In genomic region chr17:8080208-8080798, GRCh38 we compare ENCODE assay signal across 9 cellular contexts. TPM values are rescaled to one million over a fixed set of nuclear protein-coding genes. Genes with fewer than 3 reads are reported as not detected.
DNase-seq lines count a peak whose midpoint lies in the region; ATAC-seq, FAIRE-seq and TF ChIP-seq lines count a peak whose summit lies in the region.
"Had no signal": no experiment of that assay in that cellular context is flagged by ENCODE, and none has a peak within 500 bp of the region (broad histone marks: within the 10 kb centered on the region; RNA-seq: fewer than 3 reads in every experiment).

No MANE protein-coding gene starts in this region.

- no peaks in the 10 kb centered on the region for H3K9me3 Mint-ChIP-seq in CD8-positive, alpha-beta memory T cell

- peaks cover 2% of the 10 kb centered on the region for H3K27me3 ChIP-seq in CD8-positive, alpha-beta memory T cell (ENCODE audit: insufficient read depth, low read length, poor library complexity, severe bottlenecking)
- H3K27me3 ChIP-seq in PC-9 (ENCODE audit: insufficient read depth, low read depth) = no peaks in the 10 kb centered on the region
- peaks cover 0 to 96% (median 5%) of the 10 kb centered on the region in 4 donors for H3K27me3 ChIP-seq in esophagus squamous epithelium
- H3K27me3 ChIP-seq in parathyroid adenoma (ENCODE audit: control insufficient read depth, insufficient read depth, low read length) = no peaks in the 10 kb centered on the region

- H3K4me1 ChIP-seq in CD8-positive, alpha-beta memory T cell (ENCODE audit: insufficient read depth, low read length) = peaks cover 15% of the 10 kb centered on the region
- H3K4me1 ChIP-seq in PC-9 (replicated peaks; ENCODE audit: insufficient read depth) (no peaks in the 10 kb centered on the region), esophagus squamous epithelium (peaks cover 7 to 24% (median 17%) of the 10 kb centered on the region in 3 donors), parathyroid adenoma (no peaks in the 10 kb centered on the region)

- H3K36me3 Mint-ChIP-seq in CD8-positive, alpha-beta memory T cell = peaks cover 0 to 6% (median 0%) of the 10 kb centered on the region in 3 donors

- peaks cover 0 to 3% of the 10 kb centered on the region in 2 donors for H3K27me3 Mint-ChIP-seq in CD8-positive, alpha-beta memory T cell

- no peaks in the 10 kb centered on the region for H3K9me3 ChIP-seq in CD8-positive, alpha-beta memory T cell (ENCODE audit: low read length)
- no peaks in the 10 kb centered on the region for H3K9me3 ChIP-seq in PC-9 (ENCODE audit: insufficient read depth, low read depth)
- H3K9me3 ChIP-seq in esophagus squamous epithelium = no peaks in the 10 kb centered on the region
- no peaks in the 10 kb centered on the region for H3K9me3 ChIP-seq in parathyroid adenoma (ENCODE audit: control insufficient read depth, low read length)

- no peak for FAIRE-seq in D721Med (lab: Jason Lieb, UNC)

- H3K9ac ChIP-seq in parathyroid adenoma = no peak overlapping the region

- H4K20me1 ChIP-seq in PC-9 (ENCODE audit: insufficient read depth) = no peaks in the 10 kb centered on the region

- BruUV-seq in PC-9 (replicated peaks; lab: Mats Ljungman, UMichigan) = no TSS peak

- H3K9me2 ChIP-seq in PC-9 (ENCODE audit: insufficient read depth) = no peaks in the 10 kb centered on the region

- H3K27ac ChIP-seq in CD8-positive, alpha-beta memory T cell (ENCODE audit: low read depth, low read length) = no peak overlapping the region
- H3K27ac ChIP-seq in PC-9 (no peak overlapping the region), esophagus squamous epithelium (no peak overlapping the region), parathyroid adenoma (no peak overlapping the region)

- intact Hi-C loops in PC-9 (cut with micrococcal nuclease; ENCODE audit: unreplicated experiment) = loop anchor here (1.0 to 2.0 kb wide), 3 partner anchors 30 to 220 kb away; partner anchors contain the start of gene ALOXE3
- intact Hi-C loops in esophagus squamous epithelium (cut with DNase I) = no loop called here

- H3K4me1 Mint-ChIP-seq in CD8-positive, alpha-beta memory T cell = peaks cover 4 to 18% (median 14%) of the 10 kb centered on the region in 3 donors

- CTCF ChIA-PET in CD8-positive, alpha-beta memory T cell (lab: Charles Lee) = interaction anchor here (0.7 to 4.5 kb wide), 11 partner anchors 12 to 247 kb away, joined by 3 to 42 read pairs (median 6); partner anchors contain the start of gene SLC25A35
- CTCF ChIA-PET in PC-9 (lab: Charles Lee) = no interaction called here

- H3K27ac Mint-ChIP-seq in CD8-positive, alpha-beta memory T cell = peak overlapping the region in 5 of 8 donors; percentile 14 to 88 (median 32)

- no peaks in the 10 kb centered on the region for H3K36me3 ChIP-seq in CD8-positive, alpha-beta memory T cell (ENCODE audit: insufficient read depth, low read length)
- H3K36me3 ChIP-seq in PC-9 (ENCODE audit: low read depth) = no peaks in the 10 kb centered on the region
- no peaks in the 10 kb centered on the region for H3K36me3 ChIP-seq in esophagus squamous epithelium
- no peaks in the 10 kb centered on the region for H3K36me3 ChIP-seq in parathyroid adenoma (ENCODE audit: control insufficient read depth, insufficient read depth, low read length)

- TF ChIP-seq POLR2A in esophagus squamous epithelium (IDR thresholded peaks at IDR 0.05) = no peak

- H3K79me2 ChIP-seq in PC-9 (ENCODE audit: low read depth) (no peaks in the 10 kb centered on the region), parathyroid adenoma (no peaks in the 10 kb centered on the region)

- H3F3A ChIP-seq in PC-9 (ENCODE audit: insufficient read depth, low read depth) = no peaks in the 10 kb centered on the region

- no peak for DNase-seq in CD8-positive, alpha-beta memory T cell
- no peak for DNase-seq in PC-9
- no peak for DNase-seq in esophagus squamous epithelium (lab: John Stamatoyannopoulos, UW)
- no peak for DNase-seq in C1 segment of cervical spinal cord (lab: John Stamatoyannopoulos, UW)
- no peak for DNase-seq in putamen (ENCODE audit: low spot score)
- DNase-seq in D721Med (ENCODE audit: insufficient read length, low spot score) = no peak

- H3K4me3 ChIP-seq in CD8-positive, alpha-beta memory T cell (ENCODE audit: low read length) = no peak overlapping the region
- peak overlapping the region; percentile 54 for H3K4me3 ChIP-seq in PC-9
- peak overlapping the region; percentile 19 to 64 (median 44) for H3K4me3 ChIP-seq in esophagus squamous epithelium
- peak overlapping the region; percentile 53 for H3K4me3 ChIP-seq in parathyroid adenoma (ENCODE audit: low read depth, low read length)

- H3K4me2 ChIP-seq in PC-9 (peak overlapping the region; percentile 79), parathyroid adenoma (ENCODE audit: low read length) (peak overlapping the region; percentile 73)

- peak overlapping the region; percentile 70 to 95 (median 92) for H3K4me3 Mint-ChIP-seq in CD8-positive, alpha-beta memory T cell

- POLR2A ChIA-PET in CD8-positive, alpha-beta memory T cell (lab: Charles Lee) = interaction anchor here (0.8 kb wide), 1 partner anchor 10 kb away, joined by 3 read pairs; no protein-coding TSS in a partner anchor
- POLR2A ChIA-PET in PC-9 (lab: Charles Lee; ENCODE audit: unreplicated experiment) = no interaction called here

- no peak for ATAC-seq in GM21717 (IDR thresholded peaks at IDR 0.05; ENCODE audit: unreplicated experiment)

- TF ChIP-seq CTCF in PC-9 (conservative IDR thresholded peaks at IDR 0.05) = peak; percentile 43; the same call in 1 of the 2 replicates
- no peak for TF ChIP-seq CTCF in esophagus squamous epithelium (IDR thresholded peaks at IDR 0.05)
- TF ChIP-seq CTCF in parathyroid adenoma (IDR thresholded peaks at IDR 0.05) = no peak
- no peak for TF ChIP-seq CTCF in D721Med (IDR thresholded peaks at IDR 0.05; ENCODE audit: insufficient read depth, missing control alignments)

- 0 to 10% methylated on average over 2 to 6 of the region's 25 CpGs for WGBS in esophagus squamous epithelium, 2 donors

- H2AFZ ChIP-seq in PC-9 (peak overlapping the region; percentile 81), parathyroid adenoma (peak overlapping the region; percentile 81)

RNA-seq across cellular contexts. Expression of gene ALOX12B, which starts 7.2 kb away (rescaled TPM):
- 1 to 10 TPM; 1.3 to 1.9 TPM for total RNA-seq in CD8-positive, alpha-beta memory T cell
- polyA plus RNA-seq in CD8-positive, alpha-beta memory T cell = not detected
- not detected in 2 replicates for total RNA-seq in PC-9 (2021)
- total RNA-seq in esophagus squamous epithelium = 10 to 100 TPM in 2 of 4 donors, 1 to 10 TPM in 1, under 1 TPM in 1; 0.76 to 34.6 (median 10.8) TPM
- total RNA-seq: T-helper 2 cell treated with Interferon-gamma antibody and Interleukin-4, amounts not matched to agents 100 ng/mL and 5 ng/mL, for 36 hours had no signal

RNA-seq across cellular contexts. Expression of gene ALOXE3, which starts 38.0 kb away (rescaled TPM):
- total RNA-seq in CD8-positive, alpha-beta memory T cell = not detected
- polyA plus RNA-seq in CD8-positive, alpha-beta memory T cell = not detected
- total RNA-seq in PC-9 (2021) (0.70 and 1.4 TPM in 2 replicates), esophagus squamous epithelium (1 to 10 TPM in 2 of 4 donors, under 1 TPM in 1, not detected in 1; 0.30 to 8.8 (median 2.2) TPM)
- total RNA-seq: T-helper 2 cell treated with Interferon-gamma antibody and Interleukin-4, amounts not matched to agents 100 ng/mL and 5 ng/mL, for 36 hours had no signal

RNA-seq across cellular contexts. Expression of gene ALOX15B, which starts 41.4 kb away (rescaled TPM):
- not detected for total RNA-seq in CD8-positive, alpha-beta memory T cell
- not detected for polyA plus RNA-seq in CD8-positive, alpha-beta memory T cell
- not detected in 2 replicates for total RNA-seq in PC-9 (2021)
- 100 to 1,000 TPM in 1 of 4 donors, 10 to 100 TPM in 3; 24.0 to 104 (median 50.5) TPM for total RNA-seq in esophagus squamous epithelium
- total RNA-seq: T-helper 2 cell treated with Interferon-gamma antibody and Interleukin-4, amounts not matched to agents 100 ng/mL and 5 ng/mL, for 36 hours had no signal

RNA-seq across cellular contexts. Expression of gene HES7, which starts 43.6 kb away (rescaled TPM):
- total RNA-seq in CD8-positive, alpha-beta memory T cell = 1 to 10 TPM; 1.6 to 1.8 TPM
- not detected for polyA plus RNA-seq in CD8-positive, alpha-beta memory T cell
- 2.6 and 9.0 TPM in 2 replicates for total RNA-seq in PC-9 (2021)
- total RNA-seq in esophagus squamous epithelium = not detected

Comparison
In these comparisons a context has a peak if more than half of its experiments do, and no peak if none do; other contexts are left out.
1. RNA of gene ALOX15B, which starts 41.4 kb away (total RNA-seq): 24.0 to 104 TPM in esophagus squamous epithelium; not detected in CD8-positive, alpha-beta memory T cell and not detected in PC-9; every median in the first group is over 10 times any median in the second.